Comparison of ENCODE assay signal across 23 cellular contexts in the genomic region with DNA sequence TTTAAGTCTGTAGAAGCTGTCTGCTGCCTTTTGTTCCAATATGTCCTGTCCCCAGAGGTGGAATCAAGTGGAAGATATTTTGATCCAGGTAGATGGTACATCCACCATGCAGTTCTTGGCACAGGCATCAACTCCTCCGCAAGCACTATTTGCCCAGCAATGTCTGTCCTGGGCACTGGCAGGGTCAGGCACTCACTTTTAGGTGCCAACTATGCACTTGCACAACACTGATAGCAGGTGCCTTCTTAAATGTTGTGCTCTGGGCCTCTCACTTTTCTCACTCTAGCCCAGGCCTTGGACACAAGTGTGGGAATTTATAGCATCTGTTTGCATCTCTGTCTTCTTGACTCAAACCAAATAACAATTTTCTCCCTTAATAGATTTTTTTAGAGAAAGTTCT.
"Had no signal": no experiment of that assay in that cellular context is flagged by ENCODE, and none has a peak within 500 bp of the region (broad histone marks: within the 10 kb centered on the region; RNA-seq: fewer than 3 reads in every experiment).

No MANE protein-coding gene starts in this region.

- H3K27ac Mint-ChIP-seq: dendritic cell treated with granulocyte-macrophage colony-stimulating factor and Interleukin-4, amounts not matched to agents 40 ng/mL and 50 ng/mL, for 4 days; effector memory CD8-positive, alpha-beta T cell; endodermal cell; mesothelial cell of epicardium; naive B cell had no signal

- ATAC-seq: effector memory CD8-positive, alpha-beta T cell; esophagus mucosa; gastroesophageal sphincter; heart left ventricle; left cardiac atrium; left ventricle myocardium superior; lower lobe of right lung; mucosa of descending colon had no signal

- H3K36me3 ChIP-seq: colonic mucosa, esophagus squamous epithelium, gastroesophageal sphincter, heart left ventricle, lower lobe of right lung had no signal

- H3K4me2 ChIP-seq: hepatocyte had no signal

- H3K4me3 Mint-ChIP-seq: dendritic cell treated with granulocyte-macrophage colony-stimulating factor and Interleukin-4, amounts not matched to agents 40 ng/mL and 50 ng/mL, for 4 days; effector memory CD8-positive, alpha-beta T cell; endodermal cell; mesothelial cell of epicardium had no signal

- H3K4me1 ChIP-seq: colonic mucosa, esophagus squamous epithelium, gastroesophageal sphincter, lower lobe of right lung had no signal

- H3K4me3 ChIP-seq: colonic mucosa, esophagus squamous epithelium, gastroesophageal sphincter, heart left ventricle, hepatocyte, lower lobe of right lung, mucosa of descending colon had no signal

- H3K27me3 Mint-ChIP-seq: dendritic cell treated with granulocyte-macrophage colony-stimulating factor and Interleukin-4, amounts not matched to agents 40 ng/mL and 50 ng/mL, for 4 days; effector memory CD8-positive, alpha-beta T cell; naive B cell had no signal

- H3K79me2 ChIP-seq: hepatocyte had no signal

- H3K27ac ChIP-seq: colonic mucosa, epithelial cell of prostate, esophagus squamous epithelium, gastroesophageal sphincter, heart left ventricle, hepatocyte, lower lobe of right lung had no signal

- H3K9me3 ChIP-seq: colonic mucosa, esophagus squamous epithelium, lower lobe of right lung, mucosa of descending colon had no signal

- H2AFZ ChIP-seq: hepatocyte had no signal

- H3K27me3 ChIP-seq: colonic mucosa, esophagus squamous epithelium, gastroesophageal sphincter, heart left ventricle, hepatocyte had no signal

- DNase-seq: colonic mucosa; cortex of kidney; effector CD8-positive, alpha-beta T cell; effector memory CD8-positive, alpha-beta T cell; endodermal cell; erythroblast; esophagus squamous epithelium; foreskin fibroblast; foreskin melanocyte; heart left ventricle; hypothalamus; left cardiac atrium; left ventricle myocardium superior; lower lobe of right lung; mesenchymal stem cell; mucosa of descending colon; naive B cell had no signal

- H3K4me1 Mint-ChIP-seq: mesothelial cell of epicardium had no signal
